8 cellular contexts compared by ENCODE assay signal in genomic region chr19:48152552-48152951, GRCh38. TPM values are rescaled to one million over a fixed set of nuclear protein-coding genes. Genes with fewer than 3 reads are reported as not detected.
A peak's percentile ranks its signal among the peaks of the same experiment; 100 is the strongest.
DNase-seq lines count a peak whose midpoint lies in the region; ATAC-seq and TF ChIP-seq lines count a peak whose summit lies in the region.

No MANE protein-coding gene starts in this region.

- H3K4me1 Mint-ChIP-seq in CD14-positive monocyte (no peaks in the 10 kb centered on the region), HFFc6 (ENCODE audit: low read depth) (no peaks in the 10 kb centered on the region; the same call in 1 of the 2 replicates)

- H3K36me3 ChIP-seq in Peyer's patch = peaks cover 0 to 4% (median 0%) of the 10 kb centered on the region in 3 donors
- peaks cover 60% of the 10 kb centered on the region for H3K36me3 ChIP-seq in thymus (ENCODE audit: control insufficient read depth, insufficient read depth)

- intact Hi-C loops in CD14-positive monocyte (cut with micrococcal nuclease) = loop anchor here (1.0 to 5.0 kb wide), 2 partner anchors 45 kb away; no protein-coding TSS in a partner anchor

- H3K27me3 ChIP-seq in Peyer's patch (no peaks in the 10 kb centered on the region), thymus (ENCODE audit: control insufficient read depth, insufficient read depth) (no peaks in the 10 kb centered on the region)

- peak; percentile 79 for TF ChIP-seq CTCF in CD14-positive monocyte (IDR thresholded peaks at IDR 0.05)
- peak; percentile 97 for TF ChIP-seq CTCF in HFFc6 (IDR thresholded peaks at IDR 0.05)
- TF ChIP-seq CTCF in Peyer's patch (IDR thresholded peaks at IDR 0.05) = peak; percentile 81 to 90 (median 88)

- 51% methylated on average over 8 of the region's 8 CpGs for WGBS in thymus

- H3K4me3 Mint-ChIP-seq in CD14-positive monocyte = no peak overlapping the region
- H3K4me3 Mint-ChIP-seq in HFFc6 = no peak overlapping the region

- no peak for ATAC-seq in HG03521 (IDR thresholded peaks at IDR 0.05; ENCODE audit: unreplicated experiment)

- H3K9me3 Mint-ChIP-seq in CD14-positive monocyte = peaks cover 0 to 3% (median 0%) of the 10 kb centered on the region in 7 donors
- H3K9me3 Mint-ChIP-seq in HFFc6 = no peaks in the 10 kb centered on the region

- DNase-seq in CD14-positive monocyte (ENCODE audit: low spot score) = no peak
- peak; percentile 61 for DNase-seq in HFFc6
- DNase-seq in Peyer's patch = peak; percentile 47 to 91 (median 61)
- peak; percentile 49 for DNase-seq in activated T-helper 1 cell treated with Interleukin-2 at 50 U/mL for 16 hours (ENCODE audit: low read depth)
- peak; percentile 97 for DNase-seq in fibroblast of peridontal ligament (ENCODE audit: extremely low read depth)
- peak in 50 of 56 donors; percentile 2 to 89 (median 48) for DNase-seq in nucleus accumbens (lab: John Stamatoyannopoulos, UW)

- H3K4me1 ChIP-seq in Peyer's patch (no peaks in the 10 kb centered on the region), thymus (ENCODE audit: control insufficient read depth, insufficient read depth, low read length) (no peaks in the 10 kb centered on the region)

- H3K9me3 ChIP-seq in Peyer's patch (no peaks in the 10 kb centered on the region), thymus (ENCODE audit: control insufficient read depth) (no peaks in the 10 kb centered on the region)

- H3K4me3 ChIP-seq in Peyer's patch (no peak overlapping the region), thymus (ENCODE audit: low read length) (no peak overlapping the region)

- no peak overlapping the region for H3K27ac ChIP-seq in Peyer's patch
- H3K27ac ChIP-seq in thymus (ENCODE audit: low read depth) = peak overlapping the region; percentile 37

- H3K36me3 Mint-ChIP-seq in CD14-positive monocyte (peaks cover 36 to 61% of the 10 kb centered on the region in 2 donors), HFFc6 (ENCODE audit: low read depth) (peaks cover 4% of the 10 kb centered on the region; the same call in 1 of the 2 replicates)

- TF ChIP-seq POLR2A in Peyer's patch (IDR thresholded peaks at IDR 0.05) = no peak

- H3K27ac Mint-ChIP-seq in CD14-positive monocyte (peak overlapping the region in 3 of 7 donors; percentile 37 to 58 (median 41)), HFFc6 (peak overlapping the region; percentile 80)

- H3K27me3 Mint-ChIP-seq in CD14-positive monocyte (ENCODE audit: low read depth in 3 of 3) (peaks cover 0 to 1% (median 1%) of the 10 kb centered on the region in 3 donors), HFFc6 (ENCODE audit: insufficient read depth) (no peaks in the 10 kb centered on the region)

RNA-seq across cellular contexts. Expression of gene LIG1, which starts 17.6 kb away (rescaled TPM):
- polyA plus RNA-seq in CD14-positive monocyte = 1 to 10 TPM; 2.5 to 3.6 TPM
- total RNA-seq in HFFc6 (2021; fragmentation: NEBNext Ultra II Directional; extraction: Animal tissue kit (Norgen Biotek cat#: 25700)) = 10 to 100 TPM; 25.9 to 55.8 (median 48.1) TPM
- 100 to 1,000 TPM in 1 of 4 donors, 10 to 100 TPM in 3; 30.3 to 104 (median 32.9) TPM for total RNA-seq in Peyer's patch
- 76.6 TPM for polyA plus RNA-seq in thymus

RNA-seq across cellular contexts. Expression of gene ZSWIM9, which starts 17.9 kb away (rescaled TPM):
- under 1 TPM; 0.28 to 0.97 TPM for polyA plus RNA-seq in CD14-positive monocyte
- total RNA-seq in HFFc6 (2021; fragmentation: NEBNext Ultra II Directional; extraction: Animal tissue kit (Norgen Biotek cat#: 25700)) = 1 to 10 TPM; 5.6 to 7.2 (median 5.9) TPM
- 1 to 10 TPM; 1.8 to 7.4 (median 3.5) TPM for total RNA-seq in Peyer's patch
- 2.7 TPM for polyA plus RNA-seq in thymus

RNA-seq across cellular contexts. Expression of gene PLA2G4C, which starts 41.9 kb away (rescaled TPM):
- polyA plus RNA-seq in CD14-positive monocyte = 10 to 100 TPM in 1 of 2 donors, 1 to 10 TPM in 1; 3.8 to 14.5 TPM
- total RNA-seq in HFFc6 (2021; fragmentation: NEBNext Ultra II Directional; extraction: Animal tissue kit (Norgen Biotek cat#: 25700)) = 1 to 10 TPM; 3.8 to 5.3 (median 4.8) TPM
- total RNA-seq in Peyer's patch = 10 to 100 TPM in 3 of 4 donors, 1 to 10 TPM in 1; 7.6 to 26.9 (median 18.3) TPM
- 15.0 TPM for polyA plus RNA-seq in thymus
